ENCODE assay signal across 1 cellular context in the genomic region with DNA sequence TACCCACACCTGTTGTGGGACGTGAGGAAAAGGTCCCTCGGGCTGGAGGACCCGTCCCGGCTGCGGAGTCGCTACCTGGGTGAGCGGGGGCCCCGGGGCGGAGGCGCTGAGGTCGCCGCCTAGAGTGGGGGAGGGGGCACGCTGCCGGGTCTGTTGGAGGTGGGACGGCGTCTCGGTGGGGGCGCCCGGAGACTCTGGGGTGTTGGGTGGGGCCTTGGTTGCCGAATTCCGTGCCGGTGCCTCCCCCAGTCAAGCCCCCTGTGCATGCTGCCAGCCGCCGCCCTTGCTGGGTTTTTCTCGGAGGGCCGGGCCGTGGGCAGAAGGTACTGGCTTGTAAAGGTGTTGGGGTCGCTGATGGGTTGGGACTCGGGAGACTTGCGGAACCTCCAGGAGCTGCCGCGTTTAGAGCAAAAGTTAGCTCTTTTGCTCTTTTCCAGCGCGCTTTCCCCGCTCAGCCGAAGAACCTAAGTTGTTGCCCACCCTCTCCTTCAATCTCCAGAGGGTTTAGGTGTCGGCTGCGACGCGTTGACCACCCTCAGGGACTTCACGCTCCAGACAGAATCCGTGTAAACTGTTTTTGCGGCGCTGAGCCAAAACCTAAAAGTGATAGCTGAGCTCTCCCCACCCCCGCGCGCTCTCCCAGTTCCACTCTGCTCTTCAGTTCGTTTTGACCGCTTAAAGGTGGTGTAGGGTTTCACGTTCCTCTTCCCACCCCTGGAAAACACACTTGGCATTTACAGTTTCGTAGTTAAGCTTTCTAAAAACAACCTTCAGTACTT.
A peak's percentile ranks its signal among the peaks of the same experiment; 100 is the strongest.
TF ChIP-seq lines count a peak whose summit lies in the region.

A gene (minus strand): TSS at position 143 of the 779 bp plus-strand sequence. CDS start 1,231 bp downstream, outside the sequence.

TF ChIP-seq in HepG2, 621 proteins besides CTCF, POLR2A, EP300 and RAD21 (continued from another document and continues in another):
- no peak for TF ChIP-seq ZNF572 (CRISPR knock-in tag; IDR thresholded peaks at IDR 0.05)
- TF ChIP-seq, protein P1, sequence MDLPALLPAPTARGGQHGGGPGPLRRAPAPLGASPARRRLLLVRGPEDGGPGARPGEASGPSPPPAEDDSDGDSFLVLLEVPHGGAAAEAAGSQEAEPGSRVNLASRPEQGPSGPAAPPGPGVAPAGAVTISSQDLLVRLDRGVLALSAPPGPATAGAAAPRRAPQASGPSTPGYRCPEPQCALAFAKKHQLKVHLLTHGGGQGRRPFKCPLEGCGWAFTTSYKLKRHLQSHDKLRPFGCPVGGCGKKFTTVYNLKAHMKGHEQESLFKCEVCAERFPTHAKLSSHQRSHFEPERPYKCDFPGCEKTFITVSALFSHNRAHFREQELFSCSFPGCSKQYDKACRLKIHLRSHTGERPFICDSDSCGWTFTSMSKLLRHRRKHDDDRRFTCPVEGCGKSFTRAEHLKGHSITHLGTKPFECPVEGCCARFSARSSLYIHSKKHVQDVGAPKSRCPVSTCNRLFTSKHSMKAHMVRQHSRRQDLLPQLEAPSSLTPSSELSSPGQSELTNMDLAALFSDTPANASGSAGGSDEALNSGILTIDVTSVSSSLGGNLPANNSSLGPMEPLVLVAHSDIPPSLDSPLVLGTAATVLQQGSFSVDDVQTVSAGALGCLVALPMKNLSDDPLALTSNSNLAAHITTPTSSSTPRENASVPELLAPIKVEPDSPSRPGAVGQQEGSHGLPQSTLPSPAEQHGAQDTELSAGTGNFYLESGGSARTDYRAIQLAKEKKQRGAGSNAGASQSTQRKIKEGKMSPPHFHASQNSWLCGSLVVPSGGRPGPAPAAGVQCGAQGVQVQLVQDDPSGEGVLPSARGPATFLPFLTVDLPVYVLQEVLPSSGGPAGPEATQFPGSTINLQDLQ (CRISPR knock-in tag; IDR thresholded peaks at IDR 0.05), result no peak
- no peak for TF ChIP-seq TMF1 (CRISPR knock-in tag; IDR thresholded peaks at IDR 0.05; ENCODE audit: low read depth)
- TF ChIP-seq KMT2A (CRISPR knock-in tag; IDR thresholded peaks at IDR 0.05), result peak; percentile 57
- TF ChIP-seq FOSL1 (CRISPR knock-in tag; IDR thresholded peaks at IDR 0.05; ENCODE audit: borderline replicate concordance), result no peak
- TF ChIP-seq, protein P2, sequence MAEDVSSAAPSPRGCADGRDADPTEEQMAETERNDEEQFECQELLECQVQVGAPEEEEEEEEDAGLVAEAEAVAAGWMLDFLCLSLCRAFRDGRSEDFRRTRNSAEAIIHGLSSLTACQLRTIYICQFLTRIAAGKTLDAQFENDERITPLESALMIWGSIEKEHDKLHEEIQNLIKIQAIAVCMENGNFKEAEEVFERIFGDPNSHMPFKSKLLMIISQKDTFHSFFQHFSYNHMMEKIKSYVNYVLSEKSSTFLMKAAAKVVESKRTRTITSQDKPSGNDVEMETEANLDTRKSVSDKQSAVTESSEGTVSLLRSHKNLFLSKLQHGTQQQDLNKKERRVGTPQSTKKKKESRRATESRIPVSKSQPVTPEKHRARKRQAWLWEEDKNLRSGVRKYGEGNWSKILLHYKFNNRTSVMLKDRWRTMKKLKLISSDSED (CRISPR knock-in tag; IDR thresholded peaks at IDR 0.05), result no peak
- 0 out of 2 replicates have a peak, but pooled peaks have one; percentile 39 for TF ChIP-seq ZSCAN31 (CRISPR knock-in tag; IDR thresholded peaks at IDR 0.05; ENCODE audit: low read depth)
- TF ChIP-seq FOXC1 (CRISPR knock-in tag; IDR thresholded peaks at IDR 0.05; ENCODE audit: borderline replicate concordance), result 0 out of 2 replicates have a peak, but pooled peaks have one; percentile 44
- TF ChIP-seq ZNF644 (CRISPR knock-in tag; IDR thresholded peaks at IDR 0.05; ENCODE audit: low read depth), result peak; percentile 12; the same call in 1 of the 2 replicates
- TF ChIP-seq ZNF3 (CRISPR knock-in tag; IDR thresholded peaks at IDR 0.05), result no peak
- TF ChIP-seq, protein P3, sequence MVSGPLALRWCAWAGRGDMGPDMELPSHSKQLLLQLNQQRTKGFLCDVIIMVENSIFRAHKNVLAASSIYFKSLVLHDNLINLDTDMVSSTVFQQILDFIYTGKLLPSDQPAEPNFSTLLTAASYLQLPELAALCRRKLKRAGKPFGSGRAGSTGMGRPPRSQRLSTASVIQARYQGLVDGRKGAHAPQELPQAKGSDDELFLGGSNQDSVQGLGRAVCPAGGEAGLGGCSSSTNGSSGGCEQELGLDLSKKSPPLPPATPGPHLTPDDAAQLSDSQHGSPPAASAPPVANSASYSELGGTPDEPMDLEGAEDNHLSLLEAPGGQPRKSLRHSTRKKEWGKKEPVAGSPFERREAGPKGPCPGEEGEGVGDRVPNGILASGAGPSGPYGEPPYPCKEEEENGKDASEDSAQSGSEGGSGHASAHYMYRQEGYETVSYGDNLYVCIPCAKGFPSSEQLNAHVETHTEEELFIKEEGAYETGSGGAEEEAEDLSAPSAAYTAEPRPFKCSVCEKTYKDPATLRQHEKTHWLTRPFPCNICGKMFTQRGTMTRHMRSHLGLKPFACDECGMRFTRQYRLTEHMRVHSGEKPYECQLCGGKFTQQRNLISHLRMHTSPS (CRISPR knock-in tag; IDR thresholded peaks at IDR 0.05; ENCODE audit: low read depth), result no peak
- TF ChIP-seq JDP2 (CRISPR knock-in tag; IDR thresholded peaks at IDR 0.05; ENCODE audit: borderline replicate concordance), result no peak
- TF ChIP-seq, protein P4, sequence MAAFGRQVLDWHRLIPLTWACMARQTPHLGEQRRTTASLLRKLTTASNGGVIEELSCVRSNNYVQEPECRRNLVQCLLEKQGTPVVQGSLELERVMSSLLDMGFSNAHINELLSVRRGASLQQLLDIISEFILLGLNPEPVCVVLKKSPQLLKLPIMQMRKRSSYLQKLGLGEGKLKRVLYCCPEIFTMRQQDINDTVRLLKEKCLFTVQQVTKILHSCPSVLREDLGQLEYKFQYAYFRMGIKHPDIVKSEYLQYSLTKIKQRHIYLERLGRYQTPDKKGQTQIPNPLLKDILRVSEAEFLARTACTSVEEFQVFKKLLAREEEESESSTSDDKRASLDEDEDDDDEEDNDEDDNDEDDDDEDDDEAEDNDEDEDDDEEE (CRISPR knock-in tag; IDR thresholded peaks at IDR 0.05), result 0 out of 2 replicates have a peak, but pooled peaks have one; percentile 66
- 0 out of 2 replicates have a peak, but pooled peaks have one; percentile 10 for TF ChIP-seq HOXA5 (CRISPR knock-in tag; IDR thresholded peaks at IDR 0.05)
- TF ChIP-seq XBP1 (CRISPR knock-in tag; IDR thresholded peaks at IDR 0.05), result no peak
- TF ChIP-seq, protein P5, sequence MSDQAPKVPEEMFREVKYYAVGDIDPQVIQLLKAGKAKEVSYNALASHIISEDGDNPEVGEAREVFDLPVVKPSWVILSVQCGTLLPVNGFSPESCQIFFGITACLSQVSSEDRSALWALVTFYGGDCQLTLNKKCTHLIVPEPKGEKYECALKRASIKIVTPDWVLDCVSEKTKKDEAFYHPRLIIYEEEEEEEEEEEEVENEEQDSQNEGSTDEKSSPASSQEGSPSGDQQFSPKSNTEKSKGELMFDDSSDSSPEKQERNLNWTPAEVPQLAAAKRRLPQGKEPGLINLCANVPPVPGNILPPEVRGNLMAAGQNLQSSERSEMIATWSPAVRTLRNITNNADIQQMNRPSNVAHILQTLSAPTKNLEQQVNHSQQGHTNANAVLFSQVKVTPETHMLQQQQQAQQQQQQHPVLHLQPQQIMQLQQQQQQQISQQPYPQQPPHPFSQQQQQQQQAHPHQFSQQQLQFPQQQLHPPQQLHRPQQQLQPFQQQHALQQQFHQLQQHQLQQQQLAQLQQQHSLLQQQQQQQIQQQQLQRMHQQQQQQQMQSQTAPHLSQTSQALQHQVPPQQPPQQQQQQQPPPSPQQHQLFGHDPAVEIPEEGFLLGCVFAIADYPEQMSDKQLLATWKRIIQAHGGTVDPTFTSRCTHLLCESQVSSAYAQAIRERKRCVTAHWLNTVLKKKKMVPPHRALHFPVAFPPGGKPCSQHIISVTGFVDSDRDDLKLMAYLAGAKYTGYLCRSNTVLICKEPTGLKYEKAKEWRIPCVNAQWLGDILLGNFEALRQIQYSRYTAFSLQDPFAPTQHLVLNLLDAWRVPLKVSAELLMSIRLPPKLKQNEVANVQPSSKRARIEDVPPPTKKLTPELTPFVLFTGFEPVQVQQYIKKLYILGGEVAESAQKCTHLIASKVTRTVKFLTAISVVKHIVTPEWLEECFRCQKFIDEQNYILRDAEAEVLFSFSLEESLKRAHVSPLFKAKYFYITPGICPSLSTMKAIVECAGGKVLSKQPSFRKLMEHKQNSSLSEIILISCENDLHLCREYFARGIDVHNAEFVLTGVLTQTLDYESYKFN (CRISPR knock-in tag; conservative IDR thresholded peaks at IDR 0.05), result peak; percentile 39
- peak; percentile 73 for TF ChIP-seq TBX2 (CRISPR knock-in tag; IDR thresholded peaks at IDR 0.05; ENCODE audit: borderline replicate concordance)
- TF ChIP-seq ELF4 (CRISPR knock-in tag; IDR thresholded peaks at IDR 0.05; ENCODE audit: borderline replicate concordance), result no peak
- TF ChIP-seq RARG (CRISPR knock-in tag; IDR thresholded peaks at IDR 0.05; ENCODE audit: low read depth), result no peak
- no peak; the same call in 1 of the 2 replicates for TF ChIP-seq DNMT3B (CRISPR knock-in tag; conservative IDR thresholded peaks at IDR 0.05)
- no peak for TF ChIP-seq ZNF446 (CRISPR knock-in tag; IDR thresholded peaks at IDR 0.05)
- TF ChIP-seq MIER3 (CRISPR knock-in tag; IDR thresholded peaks at IDR 0.05; ENCODE audit: borderline replicate concordance), result no peak
- TF ChIP-seq, protein P6, sequence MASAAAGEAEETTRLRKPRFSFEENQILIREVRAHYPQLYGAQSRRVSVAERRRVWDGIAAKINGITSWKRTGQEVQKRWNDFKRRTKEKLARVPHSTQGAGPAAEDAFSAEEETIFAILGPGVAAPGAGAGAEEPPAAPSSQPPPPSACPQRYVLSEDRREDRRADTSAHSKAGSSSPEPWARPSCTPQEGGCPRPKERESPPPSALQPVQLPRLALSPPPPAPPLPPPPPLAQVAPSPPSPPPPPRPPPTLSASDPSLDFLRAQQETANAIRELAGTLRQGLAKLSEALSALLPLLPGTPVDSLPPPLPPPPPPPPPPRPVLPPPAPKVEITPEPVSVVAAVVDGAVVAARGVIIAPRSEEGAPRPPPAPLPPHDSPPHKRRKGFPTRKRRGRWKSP (CRISPR knock-in tag; IDR thresholded peaks at IDR 0.05), result peak; percentile 43; the same call in 1 of the 2 replicates
- TF ChIP-seq, protein P7, sequence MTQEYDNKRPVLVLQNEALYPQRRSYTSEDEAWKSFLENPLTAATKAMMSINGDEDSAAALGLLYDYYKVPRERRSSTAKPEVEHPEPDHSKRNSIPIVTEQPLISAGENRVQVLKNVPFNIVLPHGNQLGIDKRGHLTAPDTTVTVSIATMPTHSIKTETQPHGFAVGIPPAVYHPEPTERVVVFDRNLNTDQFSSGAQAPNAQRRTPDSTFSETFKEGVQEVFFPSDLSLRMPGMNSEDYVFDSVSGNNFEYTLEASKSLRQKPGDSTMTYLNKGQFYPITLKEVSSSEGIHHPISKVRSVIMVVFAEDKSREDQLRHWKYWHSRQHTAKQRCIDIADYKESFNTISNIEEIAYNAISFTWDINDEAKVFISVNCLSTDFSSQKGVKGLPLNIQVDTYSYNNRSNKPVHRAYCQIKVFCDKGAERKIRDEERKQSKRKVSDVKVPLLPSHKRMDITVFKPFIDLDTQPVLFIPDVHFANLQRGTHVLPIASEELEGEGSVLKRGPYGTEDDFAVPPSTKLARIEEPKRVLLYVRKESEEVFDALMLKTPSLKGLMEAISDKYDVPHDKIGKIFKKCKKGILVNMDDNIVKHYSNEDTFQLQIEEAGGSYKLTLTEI (CRISPR knock-in tag; conservative IDR thresholded peaks at IDR 0.05), result no peak
- no peak; the same call in 1 of the 2 replicates for TF ChIP-seq ARNT2 (CRISPR knock-in tag; IDR thresholded peaks at IDR 0.05; ENCODE audit: low read depth)
- TF ChIP-seq FOXK2 (IDR thresholded peaks at IDR 0.05), result no peak
- no peak for TF ChIP-seq TRIM24 (CRISPR knock-in tag; IDR thresholded peaks at IDR 0.05)
- TF ChIP-seq FOXO1 (CRISPR knock-in tag; IDR thresholded peaks at IDR 0.05), result no peak; the same call in 1 of the 2 replicates
- TF ChIP-seq ZNF224 (CRISPR knock-in tag; IDR thresholded peaks at IDR 0.05), result no peak
- TF ChIP-seq, protein P8, sequence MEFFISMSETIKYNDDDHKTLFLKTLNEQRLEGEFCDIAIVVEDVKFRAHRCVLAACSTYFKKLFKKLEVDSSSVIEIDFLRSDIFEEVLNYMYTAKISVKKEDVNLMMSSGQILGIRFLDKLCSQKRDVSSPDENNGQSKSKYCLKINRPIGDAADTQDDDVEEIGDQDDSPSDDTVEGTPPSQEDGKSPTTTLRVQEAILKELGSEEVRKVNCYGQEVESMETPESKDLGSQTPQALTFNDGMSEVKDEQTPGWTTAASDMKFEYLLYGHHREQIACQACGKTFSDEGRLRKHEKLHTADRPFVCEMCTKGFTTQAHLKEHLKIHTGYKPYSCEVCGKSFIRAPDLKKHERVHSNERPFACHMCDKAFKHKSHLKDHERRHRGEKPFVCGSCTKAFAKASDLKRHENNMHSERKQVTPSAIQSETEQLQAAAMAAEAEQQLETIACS (CRISPR knock-in tag; IDR thresholded peaks at IDR 0.05), result no peak
- no peak for TF ChIP-seq KDM2A (CRISPR knock-in tag; IDR thresholded peaks at IDR 0.05; ENCODE audit: borderline replicate concordance, low read depth)
- peak; percentile 82; the same call in 1 of the 2 replicates for TF ChIP-seq ARID2 (CRISPR knock-in tag; IDR thresholded peaks at IDR 0.05; ENCODE audit: borderline replicate concordance)
- no peak; the same call in 1 of the 2 replicates for TF ChIP-seq THAP11 (CRISPR knock-in tag; IDR thresholded peaks at IDR 0.05)
- no peak; the same call in 1 of the 2 replicates for TF ChIP-seq MTA1 (CRISPR knock-in tag; IDR thresholded peaks at IDR 0.05; ENCODE audit: borderline replicate concordance)
- TF ChIP-seq MTF2 (CRISPR knock-in tag; IDR thresholded peaks at IDR 0.05; ENCODE audit: borderline replicate concordance), result no peak
- TF ChIP-seq ZSCAN12 (CRISPR knock-in tag; IDR thresholded peaks at IDR 0.05), result no peak
- peak; percentile 36; the same call in 1 of the 2 replicates for TF ChIP-seq SALL1 (CRISPR knock-in tag; IDR thresholded peaks at IDR 0.05)
- TF ChIP-seq KDM6A (CRISPR knock-in tag; IDR thresholded peaks at IDR 0.05; ENCODE audit: low read depth), result no peak
- no peak for TF ChIP-seq ZNF225 (CRISPR knock-in tag; IDR thresholded peaks at IDR 0.05)
- no peak for TF ChIP-seq IKZF1 (IDR thresholded peaks at IDR 0.05)
